In the genomic region with DNA sequence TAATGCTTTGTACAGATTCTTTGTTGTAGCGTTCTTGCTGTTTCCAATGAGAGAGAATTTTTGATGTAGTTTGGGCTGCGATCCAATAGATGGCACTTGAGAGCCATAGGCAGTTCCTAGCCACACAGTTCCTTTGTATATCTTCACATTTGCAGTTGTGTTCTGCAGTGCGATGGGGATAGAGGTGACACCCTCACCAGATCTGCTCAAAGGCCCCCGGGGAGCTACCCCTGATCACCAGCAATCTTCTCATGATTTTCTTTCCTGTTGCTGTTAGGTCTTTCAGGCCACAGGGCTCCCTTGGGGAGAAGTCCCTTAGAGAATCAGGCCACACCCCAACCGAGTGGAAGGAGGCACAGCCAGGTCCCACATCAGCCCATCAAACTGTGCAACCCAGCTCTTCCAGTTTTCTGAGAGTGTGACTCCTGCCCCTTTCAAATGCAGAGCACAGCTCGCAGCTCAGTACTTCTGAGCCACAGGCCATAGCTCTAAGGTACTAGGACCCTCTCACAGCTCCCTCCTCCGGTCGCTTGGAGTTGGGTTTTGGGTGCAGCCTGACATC, we compare ENCODE assay signal across 8 cellular contexts.
DNase-seq lines count a peak whose midpoint lies in the region; ATAC-seq and TF ChIP-seq lines count a peak whose summit lies in the region.

No MANE protein-coding gene starts in this region.

- CTCF ChIA-PET in OCI-LY7 (lab: Charles Lee; ENCODE audit: unreplicated experiment): interaction anchor here (1.3 kb wide), 1 partner anchor 36 kb away, joined by 3 read pairs; no protein-coding TSS in a partner anchor

- no peak overlapping the region for H3K4me3 ChIP-seq in OCI-LY7 (ENCODE audit: low read depth, low read length, poor library complexity, severe bottlenecking)
- H3K4me3 ChIP-seq in fibroblast of lung (replicated peaks in 1 of 4; ENCODE audit: control extremely low read depth in 1 of 4, insufficient read depth in 1 of 4, low read depth in 3 of 4, low read length in 4 of 4): no peak overlapping the region
- no peak overlapping the region for H3K4me3 ChIP-seq in lower leg skin (ENCODE audit: low read depth, poor library complexity, severe bottlenecking)

- peak; percentile 44 for TF ChIP-seq CTCF in GM20000 (IDR thresholded peaks at IDR 0.05; ENCODE audit: extremely low read depth, missing control alignments)
- TF ChIP-seq CTCF in OCI-LY7 (conservative IDR thresholded peaks at IDR 0.05; ENCODE audit: low read length): peak; percentile 80
- TF ChIP-seq CTCF in fibroblast of lung (conservative IDR thresholded peaks at IDR 0.05 in 1 of 2, IDR thresholded peaks at IDR 0.05 in 1 of 2; ENCODE audit: low read depth in 1 of 2, low read length in 2 of 2): peak in 1 of 2 donors; percentile 52
- no peak for TF ChIP-seq CTCF in lower leg skin (IDR thresholded peaks at IDR 0.05)

- no peak overlapping the region for H3K27ac ChIP-seq in OCI-LY7 (ENCODE audit: low read depth, low read length, poor library complexity, severe bottlenecking)
- H3K27ac ChIP-seq in fibroblast of lung (ENCODE audit: insufficient read depth, low read length): no peak overlapping the region

- no peaks in the 10 kb centered on the region for H3K36me3 ChIP-seq in OCI-LY7 (ENCODE audit: insufficient read depth, low read length)
- H3K36me3 ChIP-seq in fibroblast of lung (ENCODE audit: control insufficient read depth, insufficient read depth, low read length): no peaks in the 10 kb centered on the region

- H3K9me2 ChIP-seq in OCI-LY7 (ENCODE audit: insufficient read depth, low read length): no peaks in the 10 kb centered on the region

- H4K20me1 ChIP-seq in OCI-LY7 (ENCODE audit: insufficient read depth, low read length) (no peaks in the 10 kb centered on the region), fibroblast of lung (ENCODE audit: control insufficient read depth, extremely low read depth, insufficient read depth, low read length) (no peaks in the 10 kb centered on the region)

- 41 to 45% methylated on average over 8 of the region's 8 CpGs for WGBS in lower leg skin, 2 donors

- H3K4me1 ChIP-seq in OCI-LY7 (ENCODE audit: insufficient read depth, low read length, poor library complexity, severe bottlenecking): peaks cover 8% of the 10 kb centered on the region
- H3K4me1 ChIP-seq in fibroblast of lung (ENCODE audit: control insufficient read depth, extremely low read depth, insufficient read depth, low read length): no peaks in the 10 kb centered on the region

- H3K9me3 ChIP-seq in OCI-LY7 (ENCODE audit: low read length): no peaks in the 10 kb centered on the region
- H3K9me3 ChIP-seq in fibroblast of lung (ENCODE audit: control insufficient read depth, insufficient read depth, low read depth, low read length): no peaks in the 10 kb centered on the region

- H3K27me3 ChIP-seq in fibroblast of lung (ENCODE audit: control insufficient read depth, insufficient read depth, low read length): no peaks in the 10 kb centered on the region

- ATAC-seq in HG03457 (IDR thresholded peaks at IDR 0.05; ENCODE audit: unreplicated experiment): peak; percentile 78

- intact Hi-C loops in OCI-LY7 (cut with micrococcal nuclease; ENCODE audit: unreplicated experiment) (loop anchor here (5.0 kb wide), 1 partner anchor 280 kb away; no protein-coding TSS in a partner anchor), lower leg skin (cut with DNase I; ENCODE audit: low total_unique reads) (no loop called here)

- H3K4me2 ChIP-seq in OCI-LY7 (ENCODE audit: low read length) (no peak overlapping the region), fibroblast of lung (ENCODE audit: extremely low read depth, insufficient read depth, low read length) (no peak overlapping the region)

- POLR2A ChIA-PET in OCI-LY7 (lab: Charles Lee): no interaction called here

- H3K9ac ChIP-seq in fibroblast of lung (ENCODE audit: insufficient read depth, low read length): no peak overlapping the region

- no peak for TF ChIP-seq POLR2A in lower leg skin (IDR thresholded peaks at IDR 0.05)

- peak; percentile 32 for DNase-seq in GDM1 (lab: John Stamatoyannopoulos, UW)
- DNase-seq in GM20000 (ENCODE audit: low spot score): peak; percentile 44
- DNase-seq in OCI-LY7 (ENCODE audit: low spot score): peak; percentile 35
- peak; percentile 8 to 15 for DNase-seq in fibroblast of lung (ENCODE audit: low read depth in 2 of 2)
- DNase-seq in putamen (ENCODE audit: low spot score): peak; percentile 41
- DNase-seq in lower leg skin (ENCODE audit: low spot score in 2 of 2): no peak
- no peak for DNase-seq in cortex of kidney (lab: John Stamatoyannopoulos, UW)

- BruUV-seq in OCI-LY7 (replicated peaks; lab: Mats Ljungman, UMichigan): no TSS peak

- H2AFZ ChIP-seq in OCI-LY7 (ENCODE audit: low read length) (no peak overlapping the region), fibroblast of lung (ENCODE audit: low read length) (no peak overlapping the region)

- H3K79me2 ChIP-seq in OCI-LY7 (ENCODE audit: insufficient read depth, low read depth, low read length) (no peaks in the 10 kb centered on the region), fibroblast of lung (ENCODE audit: control insufficient read depth, insufficient read depth, low read length) (no peaks in the 10 kb centered on the region)

Comparison
In these comparisons a context has a peak if more than half of its experiments do, and no peak if none do; other contexts are left out.
1. DNase-seq: peak in GDM1 (single experiment), GM20000 (single experiment), OCI-LY7 (single experiment), fibroblast of lung (2 of 2) and putamen (single experiment); none in lower leg skin (0 of 2) and cortex of kidney (single experiment).
2. CTCF ChIP-seq: peak in GM20000 (single experiment) and OCI-LY7 (single experiment); none in lower leg skin (0 of 3).